27 cellular contexts compared by ENCODE assay signal in the genomic region with DNA sequence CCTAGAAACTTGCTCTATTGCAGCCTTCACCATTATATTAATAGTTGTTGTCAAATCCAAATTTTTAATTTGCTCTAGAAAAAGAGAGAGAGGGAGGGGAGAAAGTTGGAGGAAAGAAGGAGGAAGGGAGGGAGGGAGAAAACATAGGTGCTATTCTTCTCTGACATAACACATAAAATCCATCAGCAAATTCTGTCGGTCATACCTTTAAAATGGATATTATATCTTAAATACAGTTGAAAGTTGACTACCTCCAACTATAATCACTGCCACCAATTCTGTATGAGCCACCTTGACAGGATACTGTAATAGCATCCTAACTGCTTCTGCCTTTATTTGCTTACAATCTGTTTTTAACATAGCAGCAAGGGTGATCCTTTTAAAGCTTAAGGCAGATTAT.
DNase-seq lines count a peak whose midpoint lies in the region; ATAC-seq, FAIRE-seq and TF ChIP-seq lines count a peak whose summit lies in the region.
"Had no signal": no experiment of that assay in that cellular context is flagged by ENCODE, and none has a peak within 500 bp of the region (broad histone marks: within the 10 kb centered on the region; RNA-seq: fewer than 3 reads in every experiment).

No MANE protein-coding gene starts in this region.

- TF ChIP-seq CTCF in MCF 10A (IDR thresholded peaks at IDR 0.05; ENCODE audit: unreplicated experiment) (no peak), mammary epithelial cell (conservative IDR thresholded peaks at IDR 0.05 in 1 of 2, IDR thresholded peaks at IDR 0.05 in 1 of 2; ENCODE audit: extremely low read depth in 1 of 2, insufficient read depth in 1 of 2, low read depth in 1 of 2, low read length in 2 of 2) (no peak), K562 (IDR thresholded peaks at IDR 0.05 in 2 of 3, conservative IDR thresholded peaks at IDR 0.05 in 1 of 3; ENCODE audit: insufficient read depth in 2 of 3, low read depth in 1 of 3, low read length in 3 of 3) (no peak)

- H3K4me3 Mint-ChIP-seq in MCF 10A (ENCODE audit: unreplicated experiment): no peak overlapping the region
- H3K4me3 Mint-ChIP-seq in stimulated activated naive CD8-positive, alpha-beta T cell treated with anti-CD3 and anti-CD28 coated beads, Interleukin-15, amount 100 ng/mL, for 72 hours: no peak overlapping the region
- H3K4me3 Mint-ChIP-seq: CD14-positive monocyte; CD4-positive, alpha-beta memory T cell; CD4-positive, CD25-positive, alpha-beta regulatory T cell; CD8-positive, alpha-beta memory T cell had no signal

- no peak for TF ChIP-seq EP300 in K562 (IDR thresholded peaks at IDR 0.05; ENCODE audit: low read length)

- in situ Hi-C loops in mammary epithelial cell (cut with MboI; ENCODE audit: low sequenced_read_pairs in 2 of 2) (no loop called here), K562 (cut with MboI) (no loop called here)

- no peak overlapping the region for H3K9ac ChIP-seq in mammary epithelial cell (ENCODE audit: insufficient read depth, low read length)
- H3K9ac ChIP-seq in K562 (ENCODE audit: insufficient read depth in 1 of 2, low read depth in 2 of 2, low read length in 2 of 2): no peak overlapping the region
- H3K9ac ChIP-seq: BLaER1 had no signal

- POLR2A ChIA-PET in MCF 10A (lab: Yijun Ruan, JAX) (no interaction called here), K562 (lab: Yijun Ruan, JAX) (no interaction called here)

- CTCF ChIA-PET in MCF 10A (lab: Yijun Ruan, JAX) (interaction anchor here (0.6 kb wide), 1 partner anchor 178 kb away, joined by 3 read pairs; no protein-coding TSS in a partner anchor), mammary epithelial cell (lab: Charles Lee; ENCODE audit: low non-redundant PET) (no interaction called here), K562 (lab: Yijun Ruan, JAX; ENCODE audit: low intra/inter-chr PET ratio) (no interaction called here)

- intact Hi-C loops in MCF 10A (cut with micrococcal nuclease): no loop called here
- intact Hi-C loops in mammary epithelial cell (cut with micrococcal nuclease): no loop called here
- intact Hi-C loops in K562 (cut with micrococcal nuclease): no loop called here

- H3K4me2 ChIP-seq in mammary epithelial cell (ENCODE audit: insufficient read depth, low read depth, low read length): no peak overlapping the region
- H3K4me2 ChIP-seq in K562 (ENCODE audit: insufficient read depth, low read length): no peak overlapping the region
- H3K4me2 ChIP-seq: A549, BLaER1 had no signal

- 100% methylated on average over 1 of the region's 1 CpG for WGBS in mammary epithelial cell (ENCODE audit: low coverage, missing lambda C conversion rate)
- WGBS in K562 (ENCODE audit: insufficient coverage, low coverage, missing lambda C conversion rate): no CpG with 5 or more reads among the region's 1 CpG

- no peak overlapping the region for H2AFZ ChIP-seq in mammary epithelial cell (ENCODE audit: low read depth, low read length)
- H2AFZ ChIP-seq in K562 (ENCODE audit: low read depth, low read length): no peak overlapping the region

- H3K4me3 ChIP-seq in mammary epithelial cell (replicated peaks in 1 of 3; ENCODE audit: insufficient read depth in 1 of 3, low read depth in 2 of 3, low read length in 3 of 3) (no peak overlapping the region), K562 (no peak overlapping the region)
- H3K4me3 ChIP-seq: A549, BLaER1, GM12878 had no signal

- no peaks in the 10 kb centered on the region for H3K27me3 Mint-ChIP-seq in MCF 10A (ENCODE audit: insufficient read depth, unreplicated experiment)
- H3K27me3 Mint-ChIP-seq in stimulated activated naive CD8-positive, alpha-beta T cell treated with anti-CD3 and anti-CD28 coated beads, Interleukin-15, amount 100 ng/mL, for 72 hours: no peaks in the 10 kb centered on the region
- H3K27me3 Mint-ChIP-seq: CD4-positive, alpha-beta memory T cell; CD4-positive, CD25-positive, alpha-beta regulatory T cell had no signal

- peak overlapping the region; percentile 16 for H3K27ac Mint-ChIP-seq in MCF 10A (ENCODE audit: low read depth, unreplicated experiment)
- no peak overlapping the region for H3K27ac Mint-ChIP-seq in stimulated activated naive CD8-positive, alpha-beta T cell treated with anti-CD3 and anti-CD28 coated beads, Interleukin-15, amount 100 ng/mL, for 72 hours
- H3K27ac Mint-ChIP-seq: CD14-positive monocyte; CD4-positive, CD25-positive, alpha-beta regulatory T cell had no signal

- H3K79me2 ChIP-seq in mammary epithelial cell (ENCODE audit: insufficient read depth, low read length) (no peaks in the 10 kb centered on the region), K562 (ENCODE audit: control insufficient read depth, insufficient read depth, low read length) (no peaks in the 10 kb centered on the region)

- H3K27me3 ChIP-seq in mammary epithelial cell (ENCODE audit: insufficient read depth, low read length) (no peaks in the 10 kb centered on the region), K562 (ENCODE audit: control insufficient read depth in 2 of 2, insufficient read depth in 2 of 2, low read length in 2 of 2) (no peaks in the 10 kb centered on the region)
- H3K27me3 ChIP-seq: BE2C, BLaER1 had no signal

- no peak for TF ChIP-seq RAD21 in K562 (CRISPR knock-in tag; conservative IDR thresholded peaks at IDR 0.05 in 1 of 2, IDR thresholded peaks at IDR 0.05 in 1 of 2)

- H3K9me1 ChIP-seq in K562 (ENCODE audit: control insufficient read depth, insufficient read depth, low read length): no peaks in the 10 kb centered on the region

- H3K36me3 ChIP-seq in mammary epithelial cell (ENCODE audit: insufficient read depth, low read length): no peaks in the 10 kb centered on the region
- H3K36me3 ChIP-seq in K562 (ENCODE audit: control insufficient read depth, insufficient read depth, low read length): no peaks in the 10 kb centered on the region
- H3K36me3 ChIP-seq: BE2C, BLaER1 had no signal

- H4K20me1 ChIP-seq in mammary epithelial cell (ENCODE audit: insufficient read depth, low read length) (no peaks in the 10 kb centered on the region), K562 (replicated peaks; ENCODE audit: control insufficient read depth, insufficient read depth, low read length) (no peaks in the 10 kb centered on the region)
- H4K20me1 ChIP-seq: BLaER1 had no signal

- H3K36me3 Mint-ChIP-seq in MCF 10A (ENCODE audit: insufficient read depth, unreplicated experiment): no peaks in the 10 kb centered on the region
- H3K36me3 Mint-ChIP-seq: CD14-positive monocyte; CD4-positive, alpha-beta memory T cell; CD4-positive, CD25-positive, alpha-beta regulatory T cell; CD8-positive, alpha-beta memory T cell had no signal

- H3K4me1 ChIP-seq in mammary epithelial cell (ENCODE audit: insufficient read depth, low read length) (no peaks in the 10 kb centered on the region), K562 (replicated peaks in 1 of 2; ENCODE audit: control insufficient read depth in 2 of 2, insufficient read depth in 2 of 2, low read length in 2 of 2) (no peaks in the 10 kb centered on the region)
- H3K4me1 ChIP-seq: A549, BE2C had no signal

- BruUV-seq in MCF 10A (replicated peaks; lab: Mats Ljungman, UMichigan): no TSS peak
- no TSS peak for BruUV-seq in mammary epithelial cell (replicated peaks; lab: Mats Ljungman, UMichigan)
- BruUV-seq in K562 (replicated peaks; lab: Mats Ljungman, UMichigan): no TSS peak

- TF ChIP-seq POLR2A in K562 (conservative IDR thresholded peaks at IDR 0.05): no peak

- peak; percentile 26 for ATAC-seq in stimulated activated naive CD8-positive, alpha-beta T cell treated with anti-CD3 and anti-CD28 coated beads, Interleukin-15, amount 100 ng/mL, for 72 hours
- no peak for ATAC-seq in stimulated activated naive CD8-positive, alpha-beta T cell treated with anti-CD3 and anti-CD28 coated beads, Interleukin-15, Interleukin-2, amounts not matched to agents 100 U/mL and 50 U/mL, for 24 hours
- no peak for ATAC-seq in K562
- ATAC-seq: A549, GM12878 had no signal

- DNase-seq in DMS153 (lab: John Stamatoyannopoulos, UW): peak; percentile 8
- DNase-seq in DMS153 treated with DMSO at 0.1 percent for 48 hours (lab: John Stamatoyannopoulos, UW; ENCODE audit: unreplicated experiment): no peak
- DNase-seq in MCF 10A (ENCODE audit: unreplicated experiment): no peak
- no peak for DNase-seq in mammary epithelial cell
- DNase-seq in stimulated activated naive CD8-positive, alpha-beta T cell treated with anti-CD3 and anti-CD28 coated beads, Interleukin-15, amount 100 ng/mL, for 72 hours: no peak
- no peak for DNase-seq in stimulated activated naive CD8-positive, alpha-beta T cell treated with anti-CD3 and anti-CD28 coated beads, Interleukin-15, Interleukin-2, amounts not matched to agents 100 U/mL and 50 U/mL, for 24 hours
- DNase-seq in K562 (ENCODE audit: extremely low read depth in 1 of 4, low spot score in 3 of 4): no peak
- no peak for DNase-seq in putamen (ENCODE audit: low spot score)
- DNase-seq: ACHN; BE2C; C1 segment of cervical spinal cord; CD4-positive, alpha-beta memory T cell; CD4-positive, CD25-positive, alpha-beta regulatory T cell; CD8-positive, alpha-beta memory T cell; COR-L47; DMS 273 treated with DMSO at 0.1 percent for 48 hours; DMS53; DND-41; EL; GDM1 had no signal

- H3K9me3 Mint-ChIP-seq in MCF 10A (ENCODE audit: unreplicated experiment): no peaks in the 10 kb centered on the region
- H3K9me3 Mint-ChIP-seq in stimulated activated naive CD8-positive, alpha-beta T cell treated with anti-CD3 and anti-CD28 coated beads, Interleukin-15, amount 100 ng/mL, for 72 hours: no peaks in the 10 kb centered on the region
- H3K9me3 Mint-ChIP-seq: CD8-positive, alpha-beta memory T cell had no signal

- H3K27ac ChIP-seq in mammary epithelial cell (ENCODE audit: insufficient read depth, low read depth, low read length): no peak overlapping the region
- no peak overlapping the region for H3K27ac ChIP-seq in K562 (ENCODE audit: extremely low read depth, low read depth, low read length)
- H3K27ac ChIP-seq: 22Rv1, A549, BLaER1 had no signal

- no peaks in the 10 kb centered on the region for H3K4me1 Mint-ChIP-seq in MCF 10A (ENCODE audit: insufficient read depth, unreplicated experiment)
- no peaks in the 10 kb centered on the region for H3K4me1 Mint-ChIP-seq in stimulated activated naive CD8-positive, alpha-beta T cell treated with anti-CD3 and anti-CD28 coated beads, Interleukin-15, amount 100 ng/mL, for 72 hours
- H3K4me1 Mint-ChIP-seq: CD14-positive monocyte; CD4-positive, alpha-beta memory T cell; CD4-positive, CD25-positive, alpha-beta regulatory T cell; CD8-positive, alpha-beta memory T cell had no signal

- H3K9me3 ChIP-seq in mammary epithelial cell (replicated peaks; ENCODE audit: insufficient read depth, low read length) (no peaks in the 10 kb centered on the region), K562 (replicated peaks; ENCODE audit: control insufficient read depth, insufficient read depth, low read depth, low read length) (no peaks in the 10 kb centered on the region)
- H3K9me3 ChIP-seq: A549, BE2C, BLaER1 had no signal

- FAIRE-seq in K562 (lab: Jason Lieb, UNC): no peak
- FAIRE-seq: A549, GM12878, GM12892, GM18507 had no signal

- dilution Hi-C loops in mammary epithelial cell (cut with HindIII; ENCODE audit: low sequenced_read_pairs): loop anchor here (5.0 kb wide), 1 partner anchor 40 kb away; no protein-coding TSS in a partner anchor

TF ChIP-seq in K562, 482 proteins besides CTCF, POLR2A, EP300 and RAD21:
- TF ChIP-seq MEF2A (IDR thresholded peaks at IDR 0.05; ENCODE audit: control insufficient read depth, low read depth, low read length): no peak
- peak; percentile 49 for TF ChIP-seq HNRNPK (IDR thresholded peaks at IDR 0.05; ENCODE audit: low read depth, low read length, poor library complexity, severe bottlenecking)
